In genomic region chr11:110481523-110481922, GRCh38 we compare ENCODE assay signal across 20 cellular contexts. TPM values are rescaled to one million over a fixed set of nuclear protein-coding genes. Genes with fewer than 3 reads are reported as not detected.
DNase-seq lines count a peak whose midpoint lies in the region; ATAC-seq, FAIRE-seq and TF ChIP-seq lines count a peak whose summit lies in the region.
"Had no signal": no experiment of that assay in that cellular context is flagged by ENCODE, and none has a peak within 500 bp of the region (broad histone marks: within the 10 kb centered on the region; RNA-seq: fewer than 3 reads in every experiment).

No MANE protein-coding gene starts in this region.

- H3K9ac ChIP-seq in K562 (ENCODE audit: insufficient read depth in 1 of 2, low read depth in 2 of 2, low read length in 2 of 2): no peak overlapping the region
- H3K9ac ChIP-seq: GM23248 had no signal

- no peak for TF ChIP-seq POLR2A in K562 (conservative IDR thresholded peaks at IDR 0.05)

- H2AFZ ChIP-seq in K562 (ENCODE audit: low read depth, low read length): no peak overlapping the region
- H2AFZ ChIP-seq: GM23248 had no signal

- POLR2A ChIA-PET in K562 (lab: Yijun Ruan, JAX): interaction anchor here (0.6 kb wide), 1 partner anchor 11 kb away, joined by 3 read pairs; no protein-coding TSS in a partner anchor

- no peaks in the 10 kb centered on the region for H3K9me1 ChIP-seq in K562 (ENCODE audit: control insufficient read depth, insufficient read depth, low read length)

- intact Hi-C loops in K562 (cut with micrococcal nuclease): no loop called here

- no TSS peak for BruUV-seq in K562 (replicated peaks; lab: Mats Ljungman, UMichigan)

- WGBS in K562 (ENCODE audit: insufficient coverage, low coverage, missing lambda C conversion rate): under 1% methylated on average over 5 of the region's 5 CpGs

- H3K4me1 ChIP-seq in K562 (replicated peaks in 1 of 2; ENCODE audit: control insufficient read depth in 2 of 2, insufficient read depth in 2 of 2, low read length in 2 of 2): no peaks in the 10 kb centered on the region; a peak in 2 of 5 replicates
- H3K4me1 ChIP-seq: A549, Caco-2, HAP-1 had no signal

- CTCF ChIA-PET in K562 (lab: Yijun Ruan, JAX; ENCODE audit: low intra/inter-chr PET ratio): no interaction called here

- ATAC-seq in K562: no peak
- ATAC-seq: A549, HepG2 had no signal

- no peak for TF ChIP-seq RAD21 in K562 (CRISPR knock-in tag; conservative IDR thresholded peaks at IDR 0.05 in 1 of 2, IDR thresholded peaks at IDR 0.05 in 1 of 2)

- H3K9me3 ChIP-seq in K562 (replicated peaks; ENCODE audit: control insufficient read depth, insufficient read depth, low read depth, low read length): no peaks in the 10 kb centered on the region
- H3K9me3 ChIP-seq: A549, HAP-1 had no signal

- peak; percentile 6 for DNase-seq in DMS 273 (lab: John Stamatoyannopoulos, UW; ENCODE audit: unreplicated experiment)
- DNase-seq in DMS 273 treated with DMSO at 0.1 percent for 48 hours (lab: John Stamatoyannopoulos, UW): no peak
- peak; percentile 33 for DNase-seq in NCI-H748 (lab: John Stamatoyannopoulos, UW; ENCODE audit: unreplicated experiment)
- DNase-seq in NCI-H748 treated with DMSO at 0.1 percent for 48 hours (lab: John Stamatoyannopoulos, UW): no peak
- DNase-seq in K562 (ENCODE audit: extremely low read depth in 1 of 4, low spot score in 3 of 4): peak in 1 of 4 experiments; percentile 26
- DNase-seq in cerebellar cortex (ENCODE audit: low spot score): no peak
- DNase-seq in GF-D8 (lab: John Stamatoyannopoulos, UW): no peak
- DNase-seq: AML-193; Caco-2; CD4-positive, alpha-beta T cell; GM23248 had no signal

- no peaks in the 10 kb centered on the region for H3K27me3 ChIP-seq in K562 (ENCODE audit: control insufficient read depth in 2 of 2, insufficient read depth in 2 of 2, low read length in 2 of 2)

- TF ChIP-seq CTCF in K562 (IDR thresholded peaks at IDR 0.05 in 2 of 3, conservative IDR thresholded peaks at IDR 0.05 in 1 of 3; ENCODE audit: insufficient read depth in 2 of 3, low read depth in 1 of 3, low read length in 3 of 3): no peak

- H3K79me2 ChIP-seq in K562 (ENCODE audit: control insufficient read depth, insufficient read depth, low read length): no peaks in the 10 kb centered on the region

- H3K4me2 ChIP-seq in K562 (ENCODE audit: insufficient read depth, low read length): no peak overlapping the region
- H3K4me2 ChIP-seq: A549 had no signal

- H3K4me3 ChIP-seq in K562: no peak overlapping the region
- H3K4me3 ChIP-seq: A549, GM23248, HAP-1 had no signal

- FAIRE-seq in K562 (lab: Jason Lieb, UNC): no peak
- FAIRE-seq: A549, D721Med, G401.6, GM12892, GM18507, HepG2 had no signal

- in situ Hi-C loops in K562 (cut with MboI): no loop called here

- no peaks in the 10 kb centered on the region for H3K36me3 ChIP-seq in K562 (ENCODE audit: control insufficient read depth, insufficient read depth, low read length)
- H3K36me3 ChIP-seq: HAP-1 had no signal

- no peaks in the 10 kb centered on the region; the same call in 1 of the 2 replicates for H4K20me1 ChIP-seq in K562 (replicated peaks; ENCODE audit: control insufficient read depth, insufficient read depth, low read length)

- H3K27ac ChIP-seq in K562 (ENCODE audit: extremely low read depth, low read depth, low read length): no peak overlapping the region
- H3K27ac ChIP-seq: 22Rv1, A549, C4-2B, GM23248 had no signal

- TF ChIP-seq EP300 in K562 (IDR thresholded peaks at IDR 0.05; ENCODE audit: low read length): no peak

TF ChIP-seq in K562, 482 proteins besides CTCF, POLR2A, EP300 and RAD21:
- TF ChIP-seq RCOR1 (IDR thresholded peaks at IDR 0.05; ENCODE audit: borderline replicate concordance in 1 of 2, low read depth in 2 of 2, low read length in 2 of 2) (peak in 1 of 2 experiments; percentile 77; a peak in 2 of 4 replicates), CBFA2T3 (IDR thresholded peaks at IDR 0.05) (peak; percentile 53), NCOR1 (IDR thresholded peaks at IDR 0.05) (0 out of 2 replicates have a peak, but pooled peaks have one; percentile 15), RFX1 (IDR thresholded peaks at IDR 0.05) (peak; percentile 34), NFE2 (IDR thresholded peaks at IDR 0.05; ENCODE audit: low read depth) (peak; percentile 64), ATF4 (CRISPR knock-in tag; IDR thresholded peaks at IDR 0.05) (no peak), KDM1A (IDR thresholded peaks at IDR 0.05) (peak; percentile 12 to 30; a peak in 1 of 4 replicates), ZNF384 (IDR thresholded peaks at IDR 0.05; ENCODE audit: low read depth, low read length) (no peak), JUN (IDR thresholded peaks at IDR 0.05; ENCODE audit: borderline replicate concordance, low read depth, low read length) (0 out of 2 replicates have a peak, but pooled peaks have one; percentile 9), JUN (CRISPR knock-in tag; IDR thresholded peaks at IDR 0.05; ENCODE audit: borderline replicate concordance) (no peak), STAT5A (IDR thresholded peaks at IDR 0.05; ENCODE audit: borderline replicate concordance, low read length) (peak; percentile 40), SREBF2 (CRISPR knock-in tag; IDR thresholded peaks at IDR 0.05) (no peak), FOXJ2 (tag; IDR thresholded peaks at IDR 0.05) (no peak), RFX7 (CRISPR knock-in tag; IDR thresholded peaks at IDR 0.05) (no peak), TEAD4 (IDR thresholded peaks at IDR 0.05; ENCODE audit: low read length) (peak; percentile 58; the same call in 1 of the 2 replicates), TEAD4 (CRISPR knock-in tag; IDR thresholded peaks at IDR 0.05; ENCODE audit: borderline replicate concordance) (no peak), CTBP1 (IDR thresholded peaks at IDR 0.05; ENCODE audit: borderline replicate concordance) (peak; percentile 17; the same call in 1 of the 2 replicates), FOSL1 (tag; conservative IDR thresholded peaks at IDR 0.05) (peak; percentile 80), TAL1 (IDR thresholded peaks at IDR 0.05) (peak; percentile 16; the same call in 1 of the 2 replicates), MEIS2 (IDR thresholded peaks at IDR 0.05; ENCODE audit: partially characterized antibody) (peak; percentile 43), ARID1B (IDR thresholded peaks at IDR 0.05) (peak; percentile 65), CCAR2 (IDR thresholded peaks at IDR 0.05; ENCODE audit: low read depth, low read length) (no peak), ZNF282 (CRISPR knock-in tag; IDR thresholded peaks at IDR 0.05) (no peak), CCNT2 (IDR thresholded peaks at IDR 0.05; ENCODE audit: borderline replicate concordance, extremely low read depth, insufficient read length, low read depth, low read length) (peak; percentile 25), SMAD4 (CRISPR knock-in tag; conservative IDR thresholded peaks at IDR 0.05) (no peak), CBFA2T2 (conservative IDR thresholded peaks at IDR 0.05) (0 out of 2 replicates have a peak, but pooled peaks have one; percentile 14), ARID2 (IDR thresholded peaks at IDR 0.05) (no peak), TCF7L2 (IDR thresholded peaks at IDR 0.05; ENCODE audit: low read depth, low read length) (no peak), JUND (IDR thresholded peaks at IDR 0.05; ENCODE audit: borderline replicate concordance, low read depth, low read length) (peak; percentile 77), JUND (tag; IDR thresholded peaks at IDR 0.05; ENCODE audit: borderline replicate concordance, low read depth, low read length) (peak; percentile 72; the same call in 1 of the 3 replicates)

RNA-seq across cellular contexts. Expression of gene FDX1, which starts 51.8 kb away (rescaled TPM):
- 1.3 and 3.3 TPM in 2 replicates for total RNA-seq in K562 (2011; cell fraction: chromatin; rRNA removed; ENCODE audit: low replicate concordance)
- 1.4 and 1.5 TPM in 2 replicates for total RNA-seq in K562 (2011; cell fraction: nucleolus; rRNA removed)
- 2.3 and 6.9 TPM in 2 replicates for total RNA-seq in K562 (2011; cell fraction: nucleoplasm; rRNA removed)
- 9.7 and 11.4 TPM in 2 replicates for total RNA-seq in K562 (2014; rRNA removed)
- 13.2 and 14.5 TPM in 2 replicates for total RNA-seq in K562 (2014; rRNA removed; fragmentation: Illumina TruSeq; extraction: Trizol)
- total RNA-seq in K562 (2015; rRNA removed; fragmentation: Illumina TruSeq; extraction: Trizol): 9.8 and 11.8 TPM in 2 replicates
- 12.9 and 14.3 TPM in 2 replicates for total RNA-seq in K562 (2021)
- polyA plus RNA-seq in K562 (2011; rRNA removed): 7.9 and 13.0 TPM in 2 replicates
- 4.6 and 4.9 TPM in 2 replicates for polyA plus RNA-seq in K562 (2011; cell fraction: cytosol; rRNA removed)
- polyA plus RNA-seq in K562 (2011; cell fraction: nucleus; rRNA removed): 1.7 and 2.3 TPM in 2 replicates
- 8.3 and 13.6 TPM in 2 replicates for polyA plus RNA-seq in K562 (2012)
- polyA plus RNA-seq in K562 (2014; fragmentation: Illumina TruSeq; extraction: Trizol): 7.3 and 7.5 TPM in 2 replicates
- polyA plus RNA-seq in K562 (2014; fragmentation: Nextera tagmentation; extraction: Ambion mirVana): 1 to 10 TPM; 6.4 to 6.9 TPM
- 9.7 and 10.7 TPM in 2 replicates for polyA plus RNA-seq in K562 (2014; rRNA removed)
- polyA minus RNA-seq in K562 (2011; rRNA and poly(A)+ RNA removed): 6.6 and 7.9 TPM in 2 replicates
- polyA minus RNA-seq in K562 (2011; cell fraction: cytosol; rRNA and poly(A)+ RNA removed): 3.6 and 4.0 TPM in 2 replicates
- polyA minus RNA-seq in K562 (2011; cell fraction: nucleus; rRNA and poly(A)+ RNA removed): 1.6 and 2.0 TPM in 2 replicates

Comparison
In these comparisons a context has a peak if more than half of its experiments do, and no peak if none do; other contexts are left out.
1. DNase-seq: peak in DMS 273 (single experiment) and NCI-H748 (single experiment); none in DMS 273 treated with DMSO at 0.1 percent for 48 hours (single experiment), NCI-H748 treated with DMSO at 0.1 percent for 48 hours (single experiment), cerebellar cortex (single experiment) and GF-D8 (single experiment).